ENCODE assay signal across 31 cellular contexts in genomic region chr3:137924628-137925027, GRCh38.
DNase-seq lines count a peak whose midpoint lies in the region; ATAC-seq and TF ChIP-seq lines count a peak whose summit lies in the region.
"Had no signal": no experiment of that assay in that cellular context is flagged by ENCODE, and none has a peak within 500 bp of the region (broad histone marks: within the 10 kb centered on the region; RNA-seq: fewer than 3 reads in every experiment).

No MANE protein-coding gene starts in this region.

- intact Hi-C loops in esophagus muscularis mucosa (cut with DNase I): no loop called here

- H3K27me3 Mint-ChIP-seq in GM23338 (ENCODE audit: insufficient read depth, low read depth, poor library complexity): peaks cover 2% of the 10 kb centered on the region
- H3K27me3 Mint-ChIP-seq: CD4-positive, CD25-positive, alpha-beta regulatory T cell had no signal

- peak overlapping the region; percentile 56; the same call in 1 of the 2 replicates for H2AFZ ChIP-seq in GM23338

- H3K79me2 ChIP-seq in GM23338 (replicated peaks; ENCODE audit: insufficient read depth): no peaks in the 10 kb centered on the region

- no peaks in the 10 kb centered on the region for H4K20me1 ChIP-seq in GM23338 (replicated peaks; ENCODE audit: insufficient read depth)
- H4K20me1 ChIP-seq: BLaER1; BLaER1 treated with 17β-estradiol and CSF1 and Interleukin-3, amounts not matched to agents 10 nM and 100 nM had no signal

- no peak overlapping the region for H3K27ac ChIP-seq in GM23338 (ENCODE audit: low read depth)
- no peak overlapping the region for H3K27ac ChIP-seq in esophagus muscularis mucosa (replicated peaks in 1 of 4)
- H3K27ac ChIP-seq: 22Rv1; A549; BLaER1; BLaER1 treated with 17β-estradiol and CSF1 and Interleukin-3, amounts not matched to agents 10 nM and 100 nM; C4-2B had no signal

- no peaks in the 10 kb centered on the region for H3K9me3 ChIP-seq in esophagus muscularis mucosa
- H3K9me3 ChIP-seq: A549; BE2C; BLaER1; BLaER1 treated with 17β-estradiol and CSF1 and Interleukin-3, amounts not matched to agents 10 nM and 100 nM; Caco-2 had no signal

- no peaks in the 10 kb centered on the region for H3F3A ChIP-seq in GM23338 (replicated peaks; ENCODE audit: low read depth)

- H3K4me1 ChIP-seq in GM23338 (ENCODE audit: insufficient read depth): no peaks in the 10 kb centered on the region
- no peaks in the 10 kb centered on the region for H3K4me1 ChIP-seq in esophagus muscularis mucosa
- H3K4me1 ChIP-seq: A549; BE2C; BLaER1; BLaER1 treated with 17β-estradiol and CSF1 and Interleukin-3, amounts not matched to agents 10 nM and 100 nM; Caco-2 had no signal

- H3K27me3 ChIP-seq in GM23338 (ENCODE audit: insufficient read depth) (no peaks in the 10 kb centered on the region), esophagus muscularis mucosa (no peaks in the 10 kb centered on the region)
- H3K27me3 ChIP-seq: BE2C; BLaER1; BLaER1 treated with 17β-estradiol and CSF1 and Interleukin-3, amounts not matched to agents 10 nM and 100 nM had no signal

- ATAC-seq in GM23338 (no peak), GM19023 (IDR thresholded peaks at IDR 0.05; ENCODE audit: unreplicated experiment) (no peak)
- ATAC-seq: A549; CD8-positive, alpha-beta T cell had no signal

- no peaks in the 10 kb centered on the region for H3K36me3 ChIP-seq in GM23338 (ENCODE audit: insufficient read depth)
- H3K36me3 ChIP-seq in esophagus muscularis mucosa: no peaks in the 10 kb centered on the region
- H3K36me3 ChIP-seq: BE2C; BLaER1; BLaER1 treated with 17β-estradiol and CSF1 and Interleukin-3, amounts not matched to agents 10 nM and 100 nM had no signal

- H3K9me2 ChIP-seq in GM23338 (ENCODE audit: insufficient read depth): peaks cover 14% of the 10 kb centered on the region

- H3K9me3 Mint-ChIP-seq in GM23338: no peaks in the 10 kb centered on the region; the same call in 2 of the 3 replicates
- H3K9me3 Mint-ChIP-seq: CD4-positive, alpha-beta T cell; CD8-positive, alpha-beta memory T cell; CD8-positive, alpha-beta T cell had no signal

- no peaks in the 10 kb centered on the region for H3K4me1 Mint-ChIP-seq in GM23338
- H3K4me1 Mint-ChIP-seq: B cell; CD14-positive monocyte; CD4-positive, alpha-beta memory T cell; CD4-positive, CD25-positive, alpha-beta regulatory T cell; CD8-positive, alpha-beta memory T cell had no signal

- TF ChIP-seq POLR2A in esophagus muscularis mucosa (IDR thresholded peaks at IDR 0.05; ENCODE audit: low read depth): no peak

- 81% methylated on average over 4 of the region's 4 CpGs for WGBS in esophagus muscularis mucosa

- DNase-seq in GM23338 (ENCODE audit: low spot score): no peak
- DNase-seq in esophagus muscularis mucosa (ENCODE audit: extremely low spot score): peak; percentile 55
- no peak for DNase-seq in NCI-H2196 treated with DMSO at 0.1 percent for 48 hours (lab: John Stamatoyannopoulos, UW; ENCODE audit: unreplicated experiment)
- DNase-seq: 8988T; ACHN; AML-193; BE2C; C1 segment of cervical spinal cord; Caco-2; Calu3; CD4-positive, alpha-beta memory T cell; CD4-positive, alpha-beta T cell; CD4-positive, CD25-positive, alpha-beta regulatory T cell; CD8-positive, alpha-beta memory T cell; CD8-positive, alpha-beta T cell; COR-L47; DMS 273 treated with DMSO at 0.1 percent for 48 hours; DMS153; DMS53; DMS79; DMS79 treated with DMSO at 0.1 percent for 48 hours; DND-41; EL had no signal

- no peak overlapping the region for H3K4me2 ChIP-seq in GM23338
- H3K4me2 ChIP-seq: A549; BLaER1; BLaER1 treated with 17β-estradiol and CSF1 and Interleukin-3, amounts not matched to agents 10 nM and 100 nM had no signal

- H3K4me3 Mint-ChIP-seq in GM23338: no peak overlapping the region
- H3K4me3 Mint-ChIP-seq: B cell; CD14-positive monocyte; CD4-positive, alpha-beta memory T cell; CD4-positive, alpha-beta T cell; CD4-positive, CD25-positive, alpha-beta regulatory T cell; CD8-positive, alpha-beta memory T cell; CD8-positive, alpha-beta T cell had no signal

- no peak for TF ChIP-seq EP300 in esophagus muscularis mucosa (IDR thresholded peaks at IDR 0.05)

- TF ChIP-seq CTCF in GM23338 (conservative IDR thresholded peaks at IDR 0.05; ENCODE audit: low read depth in 2 of 2) (no peak), esophagus muscularis mucosa (IDR thresholded peaks at IDR 0.05) (no peak)

- H3K4me3 ChIP-seq in GM23338 (no peak overlapping the region), esophagus muscularis mucosa (no peak overlapping the region)
- H3K4me3 ChIP-seq: A549; BLaER1; BLaER1 treated with 17β-estradiol and CSF1 and Interleukin-3, amounts not matched to agents 10 nM and 100 nM had no signal

- no peak overlapping the region for H3K27ac Mint-ChIP-seq in GM23338
- H3K27ac Mint-ChIP-seq: B cell; CD4-positive, alpha-beta memory T cell; CD4-positive, alpha-beta T cell; CD8-positive, alpha-beta memory T cell; CD8-positive, alpha-beta T cell had no signal

- H3K36me3 Mint-ChIP-seq in GM23338 (ENCODE audit: low read depth): no peaks in the 10 kb centered on the region
- H3K36me3 Mint-ChIP-seq: CD14-positive monocyte; CD4-positive, alpha-beta memory T cell; CD4-positive, CD25-positive, alpha-beta regulatory T cell; CD8-positive, alpha-beta memory T cell; CD8-positive, alpha-beta T cell had no signal

TF ChIP-seq in GM23338, 12 proteins besides CTCF, POLR2A, EP300 and RAD21 (continues in another document):
- TF ChIP-seq ETS1 (IDR thresholded peaks at IDR 0.05) (no peak), ZNF114 (CRISPR knock-in tag; IDR thresholded peaks at IDR 0.05) (no peak), ZNF331 (CRISPR knock-in tag; IDR thresholded peaks at IDR 0.05; ENCODE audit: low read depth) (no peak), EZH2 (IDR thresholded peaks at IDR 0.05; ENCODE audit: low read depth, unreplicated experiment) (no peak), REST (IDR thresholded peaks at IDR 0.05; ENCODE audit: unreplicated experiment) (no peak), STAT1 (IDR thresholded peaks at IDR 0.05; ENCODE audit: unreplicated experiment) (no peak), EZH2phosphoT487 (IDR thresholded peaks at IDR 0.05; ENCODE audit: unreplicated experiment) (no peak), POLR2AphosphoS5 (IDR thresholded peaks at IDR 0.05; ENCODE audit: low read depth) (no peak), CREB1 (CRISPR knock-in tag; IDR thresholded peaks at IDR 0.05; ENCODE audit: low read depth) (no peak)
